13 cellular contexts compared by ENCODE assay signal in genomic region chr17:41524261-41524660, GRCh38. TPM values are rescaled to one million over a fixed set of nuclear protein-coding genes. Genes with fewer than 3 reads are reported as not detected.
"Had no signal": no experiment of that assay in that cellular context is flagged by ENCODE, and none has a peak within 500 bp of the region (broad histone marks: within the 10 kb centered on the region; RNA-seq: fewer than 3 reads in every experiment).

No MANE protein-coding gene starts in this region.

- H3K27ac ChIP-seq: adrenal gland had no signal

- H3K9me3 ChIP-seq: adrenal gland had no signal

- ATAC-seq: effector memory CD8-positive, alpha-beta T cell; left cardiac atrium had no signal

- H3K4me3 ChIP-seq: adrenal gland had no signal

- DNase-seq: activated B cell treated with CpG ODN at 0.5 μM for 24 hours; activated CD4-positive, alpha-beta T cell treated with anti-CD3 and anti-CD28 coated beads, Interleukin-2, amount 50 U/mL, for 1 hour; activated naive CD4-positive, alpha-beta T cell treated with anti-CD3 and anti-CD28 coated beads, Interleukin-2, amount 50 U/mL, for 16 hours; adrenal gland; effector memory CD8-positive, alpha-beta T cell; immature natural killer cell; left cardiac atrium; stimulated activated CD4-positive, alpha-beta T cell treated with anti-CD3 and anti-CD28 coated beads, Interleukin-2, amount 100 ng/mL, for 48 hours had no signal

- H3K36me3 ChIP-seq: adrenal gland had no signal

RNA-seq across cellular contexts. Expression of gene KRT19, which starts 3.8 kb away (rescaled TPM):
- total RNA-seq: activated B cell treated with CpG ODN at 0.5 μM for 24 hours; activated T-helper 2 cell treated with anti-CD3 and anti-CD28 coated beads, Interferon-gamma antibody, Interleukin-2, Interleukin-4, amounts not matched to agents 10 μg/mL and 5 μg/mL and 100 μg/mL, durations not matched to agents 14 hours and 24 hours and 36 hours had no signal
- polyA plus RNA-seq: immature natural killer cell had no signal

RNA-seq across cellular contexts. Expression of gene KRT15, which starts 5.6 kb away (rescaled TPM):
- total RNA-seq: activated B cell treated with CpG ODN at 0.5 μM for 24 hours; activated T-helper 2 cell treated with anti-CD3 and anti-CD28 coated beads, Interferon-gamma antibody, Interleukin-2, Interleukin-4, amounts not matched to agents 10 μg/mL and 5 μg/mL and 100 μg/mL, durations not matched to agents 14 hours and 24 hours and 36 hours had no signal
- polyA plus RNA-seq: immature natural killer cell had no signal

RNA-seq across cellular contexts. Expression of gene KRT13, which starts 18.8 kb away (rescaled TPM):
- total RNA-seq: activated B cell treated with CpG ODN at 0.5 μM for 24 hours; activated T-helper 2 cell treated with anti-CD3 and anti-CD28 coated beads, Interferon-gamma antibody, Interleukin-2, Interleukin-4, amounts not matched to agents 10 μg/mL and 5 μg/mL and 100 μg/mL, durations not matched to agents 14 hours and 24 hours and 36 hours; left cardiac atrium; lung microvascular endothelial cell; osteoblast; pulmonary artery endothelial cell had no signal
- polyA plus RNA-seq: immature natural killer cell had no signal

RNA-seq across cellular contexts. Expression of gene KRT36, which starts 34.6 kb away (rescaled TPM):
- total RNA-seq: activated B cell treated with CpG ODN at 0.5 μM for 24 hours; activated T-helper 2 cell treated with anti-CD3 and anti-CD28 coated beads, Interferon-gamma antibody, Interleukin-2, Interleukin-4, amounts not matched to agents 10 μg/mL and 5 μg/mL and 100 μg/mL, durations not matched to agents 14 hours and 24 hours and 36 hours; left cardiac atrium; lung microvascular endothelial cell; mucosa of gallbladder; pulmonary artery endothelial cell had no signal
- polyA plus RNA-seq: adrenal gland, immature natural killer cell had no signal

RNA-seq across cellular contexts. Expression of gene KRT35, which starts 43.3 kb away (rescaled TPM):
- total RNA-seq: activated B cell treated with CpG ODN at 0.5 μM for 24 hours; activated T-helper 2 cell treated with anti-CD3 and anti-CD28 coated beads, Interferon-gamma antibody, Interleukin-2, Interleukin-4, amounts not matched to agents 10 μg/mL and 5 μg/mL and 100 μg/mL, durations not matched to agents 14 hours and 24 hours and 36 hours; adrenal gland; left cardiac atrium; lung microvascular endothelial cell; mucosa of gallbladder; osteoblast; pulmonary artery endothelial cell had no signal
- polyA plus RNA-seq: adrenal gland, immature natural killer cell had no signal
